In the genomic region with DNA sequence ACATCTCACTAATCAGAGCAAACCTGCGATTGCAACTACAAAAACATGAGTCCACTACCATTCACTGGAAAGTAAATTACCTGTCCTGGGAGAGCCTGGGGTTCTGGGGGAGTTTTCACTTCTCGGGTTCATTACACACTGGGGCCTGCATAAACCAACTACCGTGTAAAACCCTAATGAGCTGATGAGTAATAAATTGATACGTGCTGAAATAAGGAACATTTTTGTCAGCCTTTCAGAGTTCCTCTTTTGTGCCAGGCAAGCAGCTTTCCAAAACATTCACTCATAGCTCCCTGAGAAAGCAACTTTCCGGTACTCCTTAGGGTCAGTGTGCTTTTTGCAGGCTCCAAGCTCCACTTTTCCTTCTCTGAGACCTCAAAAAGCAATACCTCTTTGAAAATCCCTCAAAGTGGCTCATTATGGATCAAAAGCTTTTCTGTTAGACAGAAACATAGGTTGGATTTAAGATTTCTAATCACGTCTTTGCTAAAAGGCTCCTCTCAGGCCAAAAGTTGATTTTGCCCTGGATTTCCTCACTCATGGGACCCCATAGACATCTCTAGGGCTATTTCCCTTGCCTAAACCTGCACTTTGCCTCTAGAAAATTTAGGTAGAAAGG, we compare ENCODE assay signal across 9 cellular contexts.
DNase-seq lines count a peak whose midpoint lies in the region; ATAC-seq, FAIRE-seq and TF ChIP-seq lines count a peak whose summit lies in the region.
"Had no signal": no experiment of that assay in that cellular context is flagged by ENCODE, and none has a peak within 500 bp of the region (broad histone marks: within the 10 kb centered on the region; RNA-seq: fewer than 3 reads in every experiment).

No MANE protein-coding gene starts in this region.

- TF ChIP-seq CTCF in DND-41 (IDR thresholded peaks at IDR 0.05; ENCODE audit: borderline replicate concordance, extremely low read depth, low read length, poor library complexity, severe bottlenecking) (no peak), astrocyte (IDR thresholded peaks at IDR 0.05; ENCODE audit: insufficient read depth, low read depth, low read length) (no peak)

- H3K79me2 ChIP-seq in DND-41 (ENCODE audit: insufficient read depth, low read length) (peaks cover 89% of the 10 kb centered on the region), astrocyte (ENCODE audit: insufficient read depth, low read length) (no peaks in the 10 kb centered on the region)

- H3K4me2 ChIP-seq in DND-41 (ENCODE audit: insufficient read depth, low read length) (no peak overlapping the region), astrocyte (ENCODE audit: low read length) (peak overlapping the region; percentile 43)

- DNase-seq in DND-41 (no peak), astrocyte (ENCODE audit: low read depth) (no peak), retina (peak; percentile 12), HPDE6-E6E7 (ENCODE audit: extremely low spot score) (no peak), NCI-H146 treated with DMSO at 0.1 percent for 48 hours (lab: John Stamatoyannopoulos, UW; ENCODE audit: unreplicated experiment) (no peak)
- DNase-seq in activated effector memory CD4-positive, alpha-beta T cell treated with Interleukin-2 at 50 U/mL for 16 hours = no peak

- H3K4me1 ChIP-seq in DND-41 (ENCODE audit: insufficient read depth, low read length) = no peaks in the 10 kb centered on the region
- H3K4me1 ChIP-seq in astrocyte (ENCODE audit: insufficient read depth, low read length) = no peaks in the 10 kb centered on the region

- FAIRE-seq in astrocyte (lab: Jason Lieb, UNC) = no peak
- FAIRE-seq: colon had no signal

- H3K4me3 Mint-ChIP-seq in astrocyte (ENCODE audit: unreplicated experiment) = no peak overlapping the region

- H3K4me3 ChIP-seq in DND-41 (ENCODE audit: low read depth in 1 of 2, low read length in 2 of 2) (no peak overlapping the region), astrocyte (ENCODE audit: insufficient read depth, low read depth, low read length) (no peak overlapping the region)

- H3K36me3 ChIP-seq in DND-41 (ENCODE audit: insufficient read depth, low read length) (peaks cover 49% of the 10 kb centered on the region), astrocyte (ENCODE audit: insufficient read depth, low read length) (no peaks in the 10 kb centered on the region)

- H3K27ac ChIP-seq in DND-41 (ENCODE audit: low read length) (peak overlapping the region; percentile 33; the same call in 1 of the 2 replicates), astrocyte (ENCODE audit: low read depth, low read length) (no peak overlapping the region)

- H3K27ac Mint-ChIP-seq in astrocyte (ENCODE audit: unreplicated experiment) = no peak overlapping the region

- H4K20me1 ChIP-seq in DND-41 (ENCODE audit: insufficient read depth, low read length) = no peaks in the 10 kb centered on the region; the same call in 1 of the 2 replicates
- H4K20me1 ChIP-seq in astrocyte (ENCODE audit: insufficient read depth, low read length) = no peaks in the 10 kb centered on the region

- H3K9me3 ChIP-seq in DND-41 (ENCODE audit: insufficient read depth, low read length, severe bottlenecking) = no peaks in the 10 kb centered on the region
- no peaks in the 10 kb centered on the region for H3K9me3 ChIP-seq in astrocyte (ENCODE audit: insufficient read depth, low read depth, low read length)

- ATAC-seq in DND-41 (ENCODE audit: insufficient read depth, low read depth) (0 out of 3 replicates have a peak, but pooled peaks have one; percentile 5), GM19397 (IDR thresholded peaks at IDR 0.05; ENCODE audit: unreplicated experiment) (peak; percentile 68), HG03432 (IDR thresholded peaks at IDR 0.05; ENCODE audit: unreplicated experiment) (peak; percentile 76)

- H2AFZ ChIP-seq in DND-41 (ENCODE audit: low read depth, low read length) = no peak overlapping the region
- peak overlapping the region; percentile 67 for H2AFZ ChIP-seq in astrocyte (ENCODE audit: low read depth, low read length)

- peaks cover 9% of the 10 kb centered on the region for H3K4me1 Mint-ChIP-seq in astrocyte (ENCODE audit: low read depth, unreplicated experiment)

- H3K9ac ChIP-seq in DND-41 (ENCODE audit: low read depth, low read length) = no peak overlapping the region
- peak overlapping the region; percentile 29 for H3K9ac ChIP-seq in astrocyte (ENCODE audit: low read length)

- no peaks in the 10 kb centered on the region for H3K27me3 Mint-ChIP-seq in astrocyte (ENCODE audit: low read depth, unreplicated experiment)

- H3K27me3 ChIP-seq in DND-41 (ENCODE audit: insufficient read depth, low read length, poor library complexity) (no peaks in the 10 kb centered on the region), astrocyte (ENCODE audit: insufficient read depth, low read length) (no peaks in the 10 kb centered on the region)

- no peaks in the 10 kb centered on the region for H3K36me3 Mint-ChIP-seq in astrocyte (ENCODE audit: low read depth, unreplicated experiment)

- no peaks in the 10 kb centered on the region for H3K9me3 Mint-ChIP-seq in astrocyte (ENCODE audit: unreplicated experiment)

Comparison
In these comparisons a context has a peak if more than half of its experiments do, and no peak if none do; other contexts are left out.
1. ATAC-seq: peak in every context shown above with its lines; median percentile 76 in HG03432; 68 in GM19397; 5 in DND-41.